10 cellular contexts compared by ENCODE assay signal in genomic region chr22:37932821-37933578, GRCh38. TPM values are rescaled to one million over a fixed set of nuclear protein-coding genes. Genes with fewer than 3 reads are reported as not detected.
A peak's percentile ranks its signal among the peaks of the same experiment; 100 is the strongest.
DNase-seq lines count a peak whose midpoint lies in the region; ATAC-seq, FAIRE-seq and TF ChIP-seq lines count a peak whose summit lies in the region.
"Had no signal": no experiment of that assay in that cellular context is flagged by ENCODE, and none has a peak within 500 bp of the region (broad histone marks: within the 10 kb centered on the region; RNA-seq: fewer than 3 reads in every experiment).

No MANE protein-coding gene starts in this region.

- TF ChIP-seq RAD21 in H1 (IDR thresholded peaks at IDR 0.05 in 1 of 2, conservative IDR thresholded peaks at IDR 0.05 in 1 of 2; ENCODE audit: low read depth in 2 of 2, low read length in 2 of 2): no peak

- H3K27me3 ChIP-seq in H1 (replicated peaks in 1 of 4; ENCODE audit: control insufficient read depth in 3 of 4, extremely low read depth in 1 of 4, insufficient read depth in 3 of 4, low read length in 3 of 4) (no peaks in the 10 kb centered on the region), osteoblast (ENCODE audit: insufficient read depth, low read length) (no peaks in the 10 kb centered on the region), vagina (no peaks in the 10 kb centered on the region)

- H3K36me3 Mint-ChIP-seq in activated naive CD8-positive, alpha-beta T cell treated with anti-CD3 and anti-CD28 coated beads for 36 hours: peaks cover 2% of the 10 kb centered on the region

- TF ChIP-seq CTCF in H1 (IDR thresholded peaks at IDR 0.05; ENCODE audit: control extremely low read depth in 1 of 3, insufficient read depth in 1 of 3, low read depth in 1 of 3, low read length in 3 of 3) (no peak), osteoblast (IDR thresholded peaks at IDR 0.05; ENCODE audit: extremely low read depth, low read depth, low read length) (no peak), vagina (IDR thresholded peaks at IDR 0.05) (no peak), OCI-LY7 (conservative IDR thresholded peaks at IDR 0.05; ENCODE audit: low read length) (no peak)

- no peak overlapping the region; the same call in 1 of the 2 replicates for H4K8ac ChIP-seq in H1 (ENCODE audit: extremely low read depth, insufficient read depth, low read length)

- H3K79me1 ChIP-seq in H1 (ENCODE audit: low read depth, low read length): no peaks in the 10 kb centered on the region; the same call in 1 of the 2 replicates

- no peaks in the 10 kb centered on the region for H3K9me3 ChIP-seq in H1 (ENCODE audit: insufficient read depth in 2 of 2, low read depth in 1 of 2, low read length in 1 of 2)
- no peaks in the 10 kb centered on the region for H3K9me3 ChIP-seq in osteoblast (ENCODE audit: low read depth, low read length)
- no peaks in the 10 kb centered on the region for H3K9me3 ChIP-seq in vagina
- H3K9me3 ChIP-seq in OCI-LY7 (ENCODE audit: low read length): no peaks in the 10 kb centered on the region

- TF ChIP-seq EP300 in H1 (IDR thresholded peaks at IDR 0.05; ENCODE audit: borderline replicate concordance in 1 of 2, low read depth in 2 of 2, low read length in 2 of 2): no peak

- TF ChIP-seq POLR2A in H1 (IDR thresholded peaks at IDR 0.05; ENCODE audit: control extremely low read depth in 1 of 2, low read depth in 2 of 2, low read length in 2 of 2) (no peak), vagina (IDR thresholded peaks at IDR 0.05) (no peak)

- no peak for FAIRE-seq in H1 (lab: Jason Lieb, UNC)

- H3K79me2 ChIP-seq in H1 (ENCODE audit: control insufficient read depth in 1 of 2, insufficient read depth in 2 of 2, low read length in 2 of 2) (no peaks in the 10 kb centered on the region), osteoblast (ENCODE audit: insufficient read depth, low read length) (peaks cover 7% of the 10 kb centered on the region), OCI-LY7 (ENCODE audit: insufficient read depth, low read depth, low read length) (no peaks in the 10 kb centered on the region)

- 93% methylated on average over 21 of the region's 21 CpGs; no CpG with 5 or more reads in 1 of the 2 experiments for WGBS in H1 (ENCODE audit: extremely low coverage in 1 of 2, insufficient coverage in 1 of 2, insufficient read length in 1 of 2, insufficient replicate concordance in 2 of 2, low coverage in 1 of 2, low lambda C conversion rate in 2 of 2, missing lambda C conversion rate in 1 of 2), 2 experiments

- H2AFZ ChIP-seq in H1 (ENCODE audit: low read length): no peak overlapping the region
- H2AFZ ChIP-seq in osteoblast (ENCODE audit: low read length): no peak overlapping the region
- H2AFZ ChIP-seq in OCI-LY7 (ENCODE audit: low read length): no peak overlapping the region

- no peak for ATAC-seq in Right ventricle myocardium inferior

- H2BK120ac ChIP-seq in H1 (replicated peaks; ENCODE audit: low read depth, low read length): no peak overlapping the region

- H3K27ac Mint-ChIP-seq in activated naive CD8-positive, alpha-beta T cell treated with anti-CD3 and anti-CD28 coated beads for 36 hours: no peak overlapping the region
- H3K27ac Mint-ChIP-seq: activated naive CD4-positive, alpha-beta T cell treated with anti-CD3 and anti-CD28 coated beads, Interleukin-2, amount 50 U/mL, for 24 hours had no signal

- peak overlapping the region in 1 of 4 experiments; percentile 13; a peak in 1 of 7 replicates for H3K9ac ChIP-seq in H1 (replicated peaks in 1 of 4; ENCODE audit: extremely low read depth in 1 of 4, low read depth in 3 of 4, low read length in 3 of 4)

- no peaks in the 10 kb centered on the region for H3K27me3 Mint-ChIP-seq in activated naive CD8-positive, alpha-beta T cell treated with anti-CD3 and anti-CD28 coated beads for 36 hours
- H3K27me3 Mint-ChIP-seq: activated naive CD4-positive, alpha-beta T cell treated with anti-CD3 and anti-CD28 coated beads, Interleukin-2, amount 50 U/mL, for 24 hours had no signal

- 0 out of 2 replicates have a peak overlapping the region, but pooled peaks have one; percentile 19 for H2BK12ac ChIP-seq in H1 (ENCODE audit: low read depth, low read length)

- H4K20me1 ChIP-seq in H1 (replicated peaks in 1 of 2; ENCODE audit: control insufficient read depth in 1 of 2, insufficient read depth in 2 of 2, low read length in 2 of 2): peaks cover 0 to 12% of the 10 kb centered on the region in 2 experiments
- peaks cover 31% of the 10 kb centered on the region for H4K20me1 ChIP-seq in osteoblast (ENCODE audit: insufficient read depth, low read length)
- no peaks in the 10 kb centered on the region for H4K20me1 ChIP-seq in OCI-LY7 (ENCODE audit: insufficient read depth, low read length)

- H3K4me2 ChIP-seq in H1 (ENCODE audit: insufficient read depth in 1 of 2, low read depth in 2 of 2, low read length in 2 of 2) (no peak overlapping the region), osteoblast (ENCODE audit: insufficient read depth, low read length) (peak overlapping the region; percentile 24), OCI-LY7 (ENCODE audit: low read length) (no peak overlapping the region)

- H2AK5ac ChIP-seq in H1 (ENCODE audit: low read depth, low read length): no peak overlapping the region

- H3K4me1 Mint-ChIP-seq in activated naive CD8-positive, alpha-beta T cell treated with anti-CD3 and anti-CD28 coated beads for 36 hours: peaks cover 9% of the 10 kb centered on the region

- no peak overlapping the region for H3K18ac ChIP-seq in H1 (ENCODE audit: extremely low read depth, low read length)

- POLR2A ChIA-PET in H1 (lab: Charles Lee; ENCODE audit: partially characterized antibody): interaction anchor here (0.7 to 3.1 kb wide), 6 partner anchors 15 to 116 kb away, joined by 3 to 11 read pairs (median 3); partner anchors contain the start of genes C22orf23 and POLR2F
- POLR2A ChIA-PET in OCI-LY7 (lab: Charles Lee): no interaction called here

- no peak overlapping the region for H3K14ac ChIP-seq in H1 (ENCODE audit: insufficient read length)

- H3K9me2 ChIP-seq in OCI-LY7 (ENCODE audit: insufficient read depth, low read length): no peaks in the 10 kb centered on the region

- peaks cover 0 to 5% (median 3%) of the 10 kb centered on the region in 4 experiments; a peak in 5 of 7 replicates for H3K4me1 ChIP-seq in H1 (replicated peaks in 1 of 4; ENCODE audit: control insufficient read depth in 3 of 4, insufficient read depth in 4 of 4, low read length in 3 of 4)
- peaks cover 12% of the 10 kb centered on the region for H3K4me1 ChIP-seq in osteoblast (ENCODE audit: insufficient read depth, low read length)
- peaks cover 41% of the 10 kb centered on the region for H3K4me1 ChIP-seq in vagina
- H3K4me1 ChIP-seq in OCI-LY7 (ENCODE audit: insufficient read depth, low read length, poor library complexity, severe bottlenecking): peaks cover 32% of the 10 kb centered on the region

- H3K23me2 ChIP-seq in H1 (ENCODE audit: low read depth, low read length): no peaks in the 10 kb centered on the region

- H3K4me3 Mint-ChIP-seq in activated naive CD8-positive, alpha-beta T cell treated with anti-CD3 and anti-CD28 coated beads for 36 hours: no peak overlapping the region
- H3K4me3 Mint-ChIP-seq: activated naive CD4-positive, alpha-beta T cell treated with anti-CD3 and anti-CD28 coated beads, Interleukin-2, amount 50 U/mL, for 24 hours had no signal

- DNase-seq in Right ventricle myocardium inferior (ENCODE audit: missing footprints): peak; percentile 69
- no peak for DNase-seq in cardiac septum (ENCODE audit: low spot score)
- no peak for DNase-seq in H1 (ENCODE audit: low read depth in 1 of 2, low spot score in 2 of 2)
- DNase-seq in osteoblast (ENCODE audit: insufficient read length, low spot score, missing footprints): peak; percentile 62
- no peak for DNase-seq in vagina (ENCODE audit: extremely low spot score in 2 of 2)
- DNase-seq in activated naive CD8-positive, alpha-beta T cell treated with anti-CD3 and anti-CD28 coated beads for 36 hours: no peak
- no peak for DNase-seq in NCI-H526 treated with DMSO at 0.1 percent for 48 hours (lab: John Stamatoyannopoulos, UW)
- DNase-seq in OCI-LY7 (ENCODE audit: low spot score): no peak

- H2BK15ac ChIP-seq in H1 (ENCODE audit: low read length): no peak overlapping the region

- H3K27ac ChIP-seq in H1 (ENCODE audit: low read depth, low read length) (no peak overlapping the region), osteoblast (ENCODE audit: low read depth, low read length) (peak overlapping the region; percentile 61), vagina (peak overlapping the region; percentile 80), OCI-LY7 (ENCODE audit: low read depth, low read length, poor library complexity, severe bottlenecking) (no peak overlapping the region)

- no peak overlapping the region for H4K5ac ChIP-seq in H1 (ENCODE audit: insufficient read length, low read depth, low read length)

- no TSS peak for BruUV-seq in OCI-LY7 (replicated peaks; lab: Mats Ljungman, UMichigan)

- no peak overlapping the region for H3K23ac ChIP-seq in H1 (ENCODE audit: insufficient read length)

- H2BK20ac ChIP-seq in H1 (ENCODE audit: low read length): no peak overlapping the region

- intact Hi-C loops in Right ventricle myocardium inferior (cut with DNase I): loop anchor here (1.0 kb wide), 1 partner anchor 45 kb away; no protein-coding TSS in a partner anchor
- intact Hi-C loops in cardiac septum (cut with DNase I): loop anchor here (5.0 to 10.0 kb wide), 2 partner anchors 46 to 118 kb away; no protein-coding TSS in a partner anchor
- intact Hi-C loops in vagina (cut with DNase I): loop anchor here (10.0 kb wide), 1 partner anchor 48 kb away; no protein-coding TSS in a partner anchor
- intact Hi-C loops in OCI-LY7 (cut with micrococcal nuclease; ENCODE audit: unreplicated experiment): no loop called here

- H3K56ac ChIP-seq in H1 (replicated peaks; ENCODE audit: insufficient read length, low read depth, low read length): no peak overlapping the region

- H3K36me3 ChIP-seq in H1 (ENCODE audit: control insufficient read depth in 2 of 4, insufficient read depth in 4 of 4, low read length in 3 of 4): peaks cover 0 to 9% (median 4%) of the 10 kb centered on the region in 4 experiments; a peak in 6 of 8 replicates
- H3K36me3 ChIP-seq in osteoblast (ENCODE audit: insufficient read depth, low read length): peaks cover 47% of the 10 kb centered on the region
- H3K36me3 ChIP-seq in vagina: peaks cover 0 to 73% of the 10 kb centered on the region in 2 donors
- peaks cover 4% of the 10 kb centered on the region; the same call in 1 of the 2 replicates for H3K36me3 ChIP-seq in OCI-LY7 (ENCODE audit: insufficient read depth, low read length)

- CTCF ChIA-PET in H1 (lab: Charles Lee; ENCODE audit: partially characterized antibody) (interaction anchor here (0.6 to 10.4 kb wide), 23 partner anchors 8 to 160 kb away, joined by 3 to 158 read pairs (median 4); partner anchors contain the start of gene GALR3), OCI-LY7 (lab: Charles Lee; ENCODE audit: unreplicated experiment) (no interaction called here)

- peak overlapping the region; percentile 6; the same call in 1 of the 2 replicates for H2BK5ac ChIP-seq in H1 (ENCODE audit: low read depth, low read length)

- H3K4ac ChIP-seq in H1 (replicated peaks; ENCODE audit: insufficient read length, low read depth, low read length): no peak overlapping the region

- H4K91ac ChIP-seq in H1 (replicated peaks; ENCODE audit: insufficient read length, low read length): no peak overlapping the region

- H3K9me3 Mint-ChIP-seq in activated naive CD8-positive, alpha-beta T cell treated with anti-CD3 and anti-CD28 coated beads for 36 hours: no peaks in the 10 kb centered on the region
- H3K9me3 Mint-ChIP-seq: activated naive CD4-positive, alpha-beta T cell treated with anti-CD3 and anti-CD28 coated beads, Interleukin-2, amount 50 U/mL, for 24 hours had no signal

- no peak overlapping the region for H3K4me3 ChIP-seq in H1 (ENCODE audit: extremely low read depth in 1 of 4, insufficient read depth in 2 of 4, low read depth in 3 of 4, low read length in 4 of 4)
- H3K4me3 ChIP-seq in osteoblast (ENCODE audit: insufficient read depth, low read length): no peak overlapping the region
- no peak overlapping the region for H3K4me3 ChIP-seq in vagina
- no peak overlapping the region for H3K4me3 ChIP-seq in OCI-LY7 (ENCODE audit: low read depth, low read length, poor library complexity, severe bottlenecking)

RNA-seq across cellular contexts. Expression of gene C22orf23, which starts 20.4 kb away (rescaled TPM):
- total RNA-seq in Right ventricle myocardium inferior (0.68 TPM), cardiac septum (0.54 TPM), osteoblast (0.29 and 0.72 TPM in 2 replicates), vagina (not detected), OCI-LY7 (2022) (0.57 TPM in 1 of 2 replicates, not detected in the other)
- total RNA-seq in H1 (2021; fragmentation: NEBNext Ultra II Directional; extraction: Animal tissue kit (Norgen Biotek cat#: 25700)): 0.21 and 0.54 TPM in 2 replicates
- polyA plus RNA-seq in H1 (2011; rRNA removed): 0.50 and 0.71 TPM in 2 replicates
- polyA plus RNA-seq in H1 (2011; cell fraction: cytosol; rRNA removed): 0.62 TPM
- 0.90 TPM for polyA plus RNA-seq in H1 (2011; cell fraction: nucleus; rRNA removed)
- 0.70 to 0.97 TPM (median 0.76 TPM) in 4 replicates for polyA plus RNA-seq in H1 (2012, experiment 1 of 2)
- polyA plus RNA-seq in H1 (2012, experiment 2 of 2): 0.70 TPM
- polyA plus RNA-seq in H1 (2013, experiment 1 of 2): 0.59 TPM
- polyA plus RNA-seq in H1 (2013, experiment 2 of 2): 0.77 TPM
- polyA minus RNA-seq in H1 (2011; rRNA and poly(A)+ RNA removed): 0.28 and 0.51 TPM in 2 replicates
- not detected for polyA minus RNA-seq in H1 (2011; cell fraction: cytosol; rRNA and poly(A)+ RNA removed)
- not detected for polyA minus RNA-seq in H1 (2011; cell fraction: nucleus; rRNA and poly(A)+ RNA removed)
- under 1 TPM; 0.40 to 0.41 TPM for total RNA-seq in activated naive CD8-positive, alpha-beta T cell treated with anti-CD3 and anti-CD28 coated beads for 36 hours
- 0.90 and 1.2 TPM in 2 replicates for total RNA-seq in OCI-LY7 (2014; rRNA removed; shearing (Covaris generic))
- total RNA-seq: epithelial cell of proximal tubule had no signal

RNA-seq across cellular contexts. Expression of gene POLR2F, which starts 20.5 kb away (rescaled TPM):
- total RNA-seq in Right ventricle myocardium inferior (88.8 TPM), cardiac septum (50.5 TPM), osteoblast (14.8 and 18.6 TPM in 2 replicates), vagina (57.9 TPM), OCI-LY7 (2022) (63.5 and 71.2 TPM in 2 replicates)
- 150 and 160 TPM in 2 replicates for total RNA-seq in H1 (2021; fragmentation: NEBNext Ultra II Directional; extraction: Animal tissue kit (Norgen Biotek cat#: 25700))
- 176 and 193 TPM in 2 replicates for polyA plus RNA-seq in H1 (2011; rRNA removed)
- polyA plus RNA-seq in H1 (2011; cell fraction: cytosol; rRNA removed): 218 TPM
- polyA plus RNA-seq in H1 (2011; cell fraction: nucleus; rRNA removed): 122 TPM
- 205 to 242 TPM (median 231 TPM) in 4 replicates for polyA plus RNA-seq in H1 (2012, experiment 1 of 2)
- polyA plus RNA-seq in H1 (2012, experiment 2 of 2): 111 TPM
- polyA plus RNA-seq in H1 (2013, experiment 1 of 2): 192 TPM
- 197 TPM for polyA plus RNA-seq in H1 (2013, experiment 2 of 2)
- 15.5 and 27.1 TPM in 2 replicates for polyA minus RNA-seq in H1 (2011; rRNA and poly(A)+ RNA removed)
- polyA minus RNA-seq in H1 (2011; cell fraction: cytosol; rRNA and poly(A)+ RNA removed): 61.7 TPM
- 25.0 TPM for polyA minus RNA-seq in H1 (2011; cell fraction: nucleus; rRNA and poly(A)+ RNA removed)
- 100 to 1,000 TPM; 131 to 140 TPM for total RNA-seq in activated naive CD8-positive, alpha-beta T cell treated with anti-CD3 and anti-CD28 coated beads for 36 hours
- total RNA-seq in OCI-LY7 (2014; rRNA removed; shearing (Covaris generic)): 85.9 and 128 TPM in 2 replicates

RNA-seq across cellular contexts. Expression of gene MICALL1, which starts 26.9 kb away (rescaled TPM):
- 19.4 TPM for total RNA-seq in Right ventricle myocardium inferior
- 16.5 TPM for total RNA-seq in cardiac septum
- 25.8 and 32.1 TPM in 2 replicates for total RNA-seq in H1 (2021; fragmentation: NEBNext Ultra II Directional; extraction: Animal tissue kit (Norgen Biotek cat#: 25700))
- polyA plus RNA-seq in H1 (2011; rRNA removed): 17.7 and 23.4 TPM in 2 replicates
- polyA plus RNA-seq in H1 (2011; cell fraction: cytosol; rRNA removed): 14.9 TPM
- polyA plus RNA-seq in H1 (2011; cell fraction: nucleus; rRNA removed): 22.0 TPM
- polyA plus RNA-seq in H1 (2012, experiment 1 of 2): 15.6 to 22.2 TPM (median 20.4 TPM) in 4 replicates
- polyA plus RNA-seq in H1 (2012, experiment 2 of 2): 17.6 TPM
- 14.6 TPM for polyA plus RNA-seq in H1 (2013, experiment 1 of 2)
- 15.0 TPM for polyA plus RNA-seq in H1 (2013, experiment 2 of 2)
- polyA minus RNA-seq in H1 (2011; rRNA and poly(A)+ RNA removed): 19.8 and 22.6 TPM in 2 replicates
- polyA minus RNA-seq in H1 (2011; cell fraction: cytosol; rRNA and poly(A)+ RNA removed): 31.2 TPM
- polyA minus RNA-seq in H1 (2011; cell fraction: nucleus; rRNA and poly(A)+ RNA removed): 15.0 TPM
- total RNA-seq in osteoblast: 29.5 and 36.9 TPM in 2 replicates
- 112 TPM for total RNA-seq in vagina
- total RNA-seq in activated naive CD8-positive, alpha-beta T cell treated with anti-CD3 and anti-CD28 coated beads for 36 hours: 10 to 100 TPM; 14.2 to 16.6 TPM
- total RNA-seq in OCI-LY7 (2014; rRNA removed; shearing (Covaris generic)): 18.3 and 18.5 TPM in 2 replicates
- total RNA-seq in OCI-LY7 (2022): 25.7 and 32.1 TPM in 2 replicates

RNA-seq across cellular contexts. Expression of gene SOX10, which starts 51.4 kb away (rescaled TPM):
- 1.9 TPM for total RNA-seq in Right ventricle myocardium inferior
- 0.62 TPM for total RNA-seq in cardiac septum
- 2.7 and 3.3 TPM in 2 replicates for total RNA-seq in H1 (2021; fragmentation: NEBNext Ultra II Directional; extraction: Animal tissue kit (Norgen Biotek cat#: 25700))
- 2.7 and 3.8 TPM in 2 replicates for polyA plus RNA-seq in H1 (2011; rRNA removed)
- polyA plus RNA-seq in H1 (2011; cell fraction: cytosol; rRNA removed): 2.0 TPM
- polyA plus RNA-seq in H1 (2011; cell fraction: nucleus; rRNA removed): 3.6 TPM
- 2.3 to 3.8 TPM (median 2.9 TPM) in 4 replicates for polyA plus RNA-seq in H1 (2012, experiment 1 of 2)
- 2.9 TPM for polyA plus RNA-seq in H1 (2012, experiment 2 of 2)
- 2.0 TPM for polyA plus RNA-seq in H1 (2013, experiment 1 of 2)
- 1.9 TPM for polyA plus RNA-seq in H1 (2013, experiment 2 of 2)
- 1.4 and 1.8 TPM in 2 replicates for polyA minus RNA-seq in H1 (2011; rRNA and poly(A)+ RNA removed)
- polyA minus RNA-seq in H1 (2011; cell fraction: cytosol; rRNA and poly(A)+ RNA removed): 4.4 TPM
- polyA minus RNA-seq in H1 (2011; cell fraction: nucleus; rRNA and poly(A)+ RNA removed): 4.6 TPM
- not detected in 2 replicates for total RNA-seq in osteoblast
- total RNA-seq in vagina: 3.2 TPM
- total RNA-seq in activated naive CD8-positive, alpha-beta T cell treated with anti-CD3 and anti-CD28 coated beads for 36 hours: not detected
- total RNA-seq in OCI-LY7 (2014; rRNA removed; shearing (Covaris generic)): not detected in 2 replicates
- not detected in 2 replicates for total RNA-seq in OCI-LY7 (2022)
- total RNA-seq: epithelial cell of proximal tubule had no signal

Comparison
In these comparisons a context has a peak if more than half of its experiments do, and no peak if none do; other contexts are left out.
1. DNase-seq: peak in Right ventricle myocardium inferior (single experiment) and osteoblast (single experiment); none in cardiac septum (single experiment), H1 (0 of 2), vagina (0 of 2), activated naive CD8-positive, alpha-beta T cell treated with anti-CD3 and anti-CD28 coated beads for 36 hours (single experiment), NCI-H526 treated with DMSO at 0.1 percent for 48 hours (single experiment) and OCI-LY7 (single experiment).
2. H3K27ac ChIP-seq: peak in osteoblast (single experiment) and vagina (single experiment); none in H1 (single experiment) and OCI-LY7 (single experiment).